ENCODE assay signal across 7 cellular contexts in the genomic region with DNA sequence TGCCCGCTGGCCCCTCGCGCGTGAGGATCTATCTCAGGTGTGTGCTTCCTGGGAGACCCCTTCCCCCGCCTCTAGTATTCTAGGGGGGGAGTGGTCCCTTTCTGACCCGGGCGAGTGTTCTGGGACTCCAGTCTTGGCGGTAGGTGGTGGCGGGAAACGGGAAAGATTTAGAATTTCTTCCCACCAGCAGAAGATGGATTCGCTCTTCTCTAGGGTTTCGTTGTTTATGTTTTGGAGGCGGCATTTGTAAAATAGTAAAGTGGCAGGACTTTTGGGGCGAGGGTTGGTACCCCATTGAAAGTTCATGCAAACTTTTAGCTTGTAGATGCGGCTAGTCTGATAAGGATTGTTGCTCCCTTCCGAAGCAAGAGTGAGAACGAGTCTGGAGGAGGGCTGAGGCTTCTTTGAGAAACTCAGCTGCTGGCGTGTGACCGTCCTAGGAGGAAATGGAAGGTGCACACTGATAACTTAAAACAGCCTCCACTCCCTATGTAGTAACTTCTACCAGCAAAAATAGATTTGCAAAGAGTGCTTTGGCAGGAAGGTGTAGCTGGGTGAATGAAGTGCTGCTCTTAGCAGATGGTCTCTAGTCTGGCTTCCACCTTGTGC. TPM values are rescaled to one million over a fixed set of nuclear protein-coding genes. Genes with fewer than 3 reads are reported as not detected.
A peak's percentile ranks its signal among the peaks of the same experiment; 100 is the strongest.
DNase-seq lines count a peak whose midpoint lies in the region; ATAC-seq and TF ChIP-seq lines count a peak whose summit lies in the region.

No MANE protein-coding gene starts in this region.

- peak; percentile 36 for ATAC-seq in GM18499 (IDR thresholded peaks at IDR 0.05; ENCODE audit: insufficient read depth, unreplicated experiment)
- peak; percentile 35 to 44 for ATAC-seq in activated T-cell treated with anti-CD3 and anti-CD28 coated beads, Interleukin-2, amount 50 U/mL, for 4 hours

- 1% methylated on average over 18 to 19 of the region's 19 CpGs for WGBS in GM23248 (ENCODE audit: low coverage in 1 of 2, low lambda C conversion rate in 2 of 2, missing lambda C conversion rate in 2 of 2), 2 experiments
- WGBS in neuronal stem cell (ENCODE audit: extremely low coverage in 2 of 2, insufficient read length in 2 of 2, insufficient replicate concordance in 1 of 2), 2 donors, result no CpG with 5 or more reads among the region's 19 CpGs

- peaks cover 5% of the 10 kb centered on the region for H3K36me3 Mint-ChIP-seq in activated T-cell treated with anti-CD3 and anti-CD28 coated beads, Interleukin-2, amount 50 U/mL, for 4 hours (ENCODE audit: insufficient read depth)

- H3K14ac ChIP-seq in neuronal stem cell (ENCODE audit: low read length), result no peak overlapping the region

- DNase-seq in GM23248 (peak; percentile 63), foreskin fibroblast (peak in 1 of 2 donors; percentile 52), neuronal stem cell (ENCODE audit: low spot score) (peak; percentile 6), posterior vena cava (ENCODE audit: low spot score) (no peak)
- DNase-seq in activated T-cell treated with anti-CD3 and anti-CD28 coated beads, Interleukin-2, amount 50 U/mL, for 4 hours, result no peak

- no peaks in the 10 kb centered on the region for H3K27me3 ChIP-seq in GM23248 (replicated peaks; ENCODE audit: insufficient read depth)
- H3K27me3 ChIP-seq in neuronal stem cell (ENCODE audit: control insufficient read depth in 3 of 3, insufficient read depth in 3 of 3, low read depth in 1 of 3, low read length in 3 of 3), result no peaks in the 10 kb centered on the region

- H4K91ac ChIP-seq in neuronal stem cell (ENCODE audit: low read depth, low read length, poor library complexity), result no peak overlapping the region

- no peak overlapping the region for H2BK120ac ChIP-seq in neuronal stem cell (ENCODE audit: low read depth, low read length)

- H3K4me1 ChIP-seq in GM23248 (ENCODE audit: insufficient read depth) (peaks cover 30% of the 10 kb centered on the region), neuronal stem cell (ENCODE audit: control insufficient read depth in 2 of 2, insufficient read depth in 1 of 2, low read depth in 1 of 2, low read length in 2 of 2) (peaks cover 0 to 9% of the 10 kb centered on the region in 2 donors)

- intact Hi-C loops in posterior vena cava (cut with DNase I), result no loop called here

- no peak for TF ChIP-seq CTCF in foreskin fibroblast (IDR thresholded peaks at IDR 0.05; ENCODE audit: low read depth, low read length)

- no peak overlapping the region for H3K4ac ChIP-seq in neuronal stem cell (ENCODE audit: low read length)

- peak overlapping the region; percentile 90 for H3K9ac ChIP-seq in GM23248
- peak overlapping the region; percentile 15 for H3K9ac ChIP-seq in neuronal stem cell (ENCODE audit: low read depth, low read length, poor library complexity)

- H3K4me3 ChIP-seq in GM23248 (peak overlapping the region; percentile 80), foreskin fibroblast (ENCODE audit: low read depth in 1 of 2, low read length in 2 of 2) (peak overlapping the region; percentile 66 to 80), neuronal stem cell (ENCODE audit: low read length in 2 of 2) (peak overlapping the region; percentile 46 to 85)

- no peaks in the 10 kb centered on the region for H3K9me3 Mint-ChIP-seq in activated T-cell treated with anti-CD3 and anti-CD28 coated beads, Interleukin-2, amount 50 U/mL, for 4 hours

- no peak overlapping the region for H4K8ac ChIP-seq in neuronal stem cell (ENCODE audit: low read depth, low read length)

- H2BK5ac ChIP-seq in neuronal stem cell (ENCODE audit: low read length), result peak overlapping the region; percentile 96

- no peaks in the 10 kb centered on the region for H4K20me1 ChIP-seq in GM23248 (ENCODE audit: insufficient read depth)

- peak overlapping the region; percentile 99 for H3K18ac ChIP-seq in neuronal stem cell (ENCODE audit: low read length)

- peak overlapping the region; percentile 90 for H3K4me2 ChIP-seq in GM23248 (ENCODE audit: unreplicated experiment)
- H3K4me2 ChIP-seq in neuronal stem cell (ENCODE audit: insufficient read depth, low read length, poor library complexity, severe bottlenecking), result peak overlapping the region; percentile 67

- H2BK15ac ChIP-seq in neuronal stem cell (ENCODE audit: low read length), result no peak overlapping the region

- H3K36me3 ChIP-seq in GM23248 (ENCODE audit: low read depth), result no peaks in the 10 kb centered on the region
- H3K36me3 ChIP-seq in KOPT-K1 (ENCODE audit: insufficient read depth, low read length), result no peaks in the 10 kb centered on the region
- H3K36me3 ChIP-seq in neuronal stem cell (replicated peaks in 1 of 2; ENCODE audit: control insufficient read depth in 2 of 2, insufficient read depth in 2 of 2, low read length in 2 of 2), result no peaks in the 10 kb centered on the region

- H3K4me3 Mint-ChIP-seq in activated T-cell treated with anti-CD3 and anti-CD28 coated beads, Interleukin-2, amount 50 U/mL, for 4 hours, result peak overlapping the region; percentile 98

- peaks cover 32% of the 10 kb centered on the region for H3F3A ChIP-seq in GM23248 (ENCODE audit: insufficient read depth)

- no peak overlapping the region for H2AK5ac ChIP-seq in neuronal stem cell (ENCODE audit: low read depth, low read length)

- H3K79me2 ChIP-seq in GM23248 (ENCODE audit: insufficient read depth), result peaks cover 50% of the 10 kb centered on the region

- no peaks in the 10 kb centered on the region for H3K9me2 ChIP-seq in GM23248 (ENCODE audit: insufficient read depth)

- H3K4me1 Mint-ChIP-seq in activated T-cell treated with anti-CD3 and anti-CD28 coated beads, Interleukin-2, amount 50 U/mL, for 4 hours (ENCODE audit: low read depth), result peaks cover 32% of the 10 kb centered on the region

- H3K79me1 ChIP-seq in neuronal stem cell (ENCODE audit: low read depth, low read length), result peaks cover 2% of the 10 kb centered on the region

- no peaks in the 10 kb centered on the region for H3K27me3 Mint-ChIP-seq in activated T-cell treated with anti-CD3 and anti-CD28 coated beads, Interleukin-2, amount 50 U/mL, for 4 hours (ENCODE audit: low read depth)

- peak overlapping the region; percentile 84 for H3K27ac ChIP-seq in GM23248
- peak overlapping the region; percentile 25 for H3K27ac ChIP-seq in KOPT-K1 (ENCODE audit: low read depth, low read length, poor library complexity, severe bottlenecking)
- H3K27ac ChIP-seq in neuronal stem cell (replicated peaks; ENCODE audit: low read length), result peak overlapping the region; percentile 95

- in situ Hi-C loops in GM23248 (cut with MboI), result no loop called here

- no peaks in the 10 kb centered on the region for H3K9me3 ChIP-seq in GM23248 (ENCODE audit: low read depth)
- no peaks in the 10 kb centered on the region for H3K9me3 ChIP-seq in KOPT-K1 (ENCODE audit: insufficient read depth, low read length, poor library complexity, severe bottlenecking)
- H3K9me3 ChIP-seq in neuronal stem cell (replicated peaks in 1 of 2; ENCODE audit: control insufficient read depth in 2 of 2, insufficient read depth in 1 of 2, low read depth in 1 of 2, low read length in 2 of 2), result no peaks in the 10 kb centered on the region

- peak overlapping the region; percentile 71 for H3K23ac ChIP-seq in neuronal stem cell (ENCODE audit: low read depth, low read length, poor library complexity)

- H2AFZ ChIP-seq in GM23248 (peak overlapping the region; percentile 84), neuronal stem cell (ENCODE audit: low read length) (peak overlapping the region; percentile 91)

- H2BK12ac ChIP-seq in neuronal stem cell (ENCODE audit: low read length), result no peak overlapping the region

RNA-seq across cellular contexts. Expression of gene GPD2, which starts 0.4 kb away (rescaled TPM):
- 37.7 and 62.3 TPM in 2 replicates for total RNA-seq in GM23248 (2014; rRNA removed; shearing (Covaris generic))
- polyA plus RNA-seq in GM23248 (2016; fragmentation: Nextera tagmentation; extraction: Ambion mirVana), result 16.1 and 18.6 TPM in 2 replicates
- total RNA-seq in activated T-cell treated with anti-CD3 and anti-CD28 coated beads, Interleukin-2, amount 50 U/mL, for 4 hours, result 10 to 100 TPM; 20.7 to 21.1 (median 21.0) TPM
- polyA plus RNA-seq in neuronal stem cell (2013, experiment 1 of 2), result 24.9 TPM
- polyA plus RNA-seq in neuronal stem cell (2013, experiment 2 of 2), result 27.8 TPM
- 10 to 100 TPM; 14.8 to 16.6 TPM for total RNA-seq in posterior vena cava

Comparison
In these comparisons a context has a peak if more than half of its experiments do, and no peak if none do; other contexts are left out.
1. DNase-seq: peak in GM23248 (single experiment) and neuronal stem cell (single experiment); none in activated T-cell treated with anti-CD3 and anti-CD28 coated beads, Interleukin-2, amount 50 U/mL, for 4 hours (single experiment) and posterior vena cava (single experiment).
2. H3K27ac ChIP-seq: peak in every context shown above with its lines; median percentile 95 in neuronal stem cell; 84 in GM23248; 25 in KOPT-K1.
3. Peak in every context shown above with its lines, with median percentiles within 50 percentile points of each other: H3K4me3 ChIP-seq.